In genomic region chr2:26760991-26761390, GRCh38 we compare ENCODE assay signal across 1 cellular context. TPM values are rescaled to one million over a fixed set of nuclear protein-coding genes. Genes with fewer than 3 reads are reported as not detected.
"Had no signal": no experiment of that assay in that cellular context is flagged by ENCODE, and none has a peak within 500 bp of the region (broad histone marks: within the 10 kb centered on the region; RNA-seq: fewer than 3 reads in every experiment).

No MANE protein-coding gene starts in this region.

RNA-seq across cellular contexts. Expression of gene CENPA, which starts 24.9 kb away (rescaled TPM):
- total RNA-seq: left ventricle myocardium superior had no signal
